ENCODE assay signal across 10 cellular contexts in the genomic region with DNA sequence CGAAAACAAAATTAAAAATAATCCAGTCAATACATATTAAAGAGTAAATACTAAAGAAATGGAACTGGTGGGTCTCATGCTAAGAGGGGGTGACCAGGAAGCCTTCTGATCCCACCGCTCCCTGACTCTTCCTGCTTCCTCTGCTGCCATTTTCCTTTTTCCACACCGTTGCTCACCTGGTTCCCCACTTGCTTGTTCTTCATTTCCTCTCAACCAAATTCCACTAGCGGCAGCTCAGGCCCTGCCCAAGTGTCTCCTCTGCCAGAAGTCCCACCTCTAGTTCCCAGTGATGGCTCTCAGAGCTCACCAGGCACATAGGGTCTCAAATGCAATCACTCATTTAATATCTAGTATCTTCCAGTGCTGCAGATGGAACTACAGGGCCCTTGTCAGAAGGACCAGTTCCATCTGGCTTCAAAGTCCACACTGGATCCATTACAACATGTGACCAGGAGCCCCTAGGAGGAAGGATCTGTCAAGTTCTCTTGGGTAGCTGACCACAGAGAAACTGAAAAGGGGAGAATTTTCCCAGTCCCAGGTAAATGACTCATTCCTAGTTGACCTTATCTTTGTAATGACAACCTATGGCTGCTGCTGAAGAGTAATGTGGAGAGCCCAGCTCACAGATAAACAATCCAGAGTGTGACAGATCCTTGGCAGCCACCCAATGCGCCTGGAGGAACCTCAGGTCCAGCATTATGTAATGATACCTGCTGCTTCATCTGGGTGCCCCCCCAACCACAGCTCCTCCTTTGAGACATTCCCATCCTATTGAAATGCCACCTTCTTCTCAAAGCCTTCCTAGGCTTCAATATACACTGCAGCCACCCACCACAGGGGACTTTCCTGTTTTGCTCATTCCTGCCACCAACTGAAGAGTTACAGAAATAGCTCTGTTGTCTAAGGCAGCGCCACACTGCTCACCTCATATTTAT. TPM values are rescaled to one million over a fixed set of nuclear protein-coding genes. Genes with fewer than 3 reads are reported as not detected.
DNase-seq lines count a peak whose midpoint lies in the region; ATAC-seq and TF ChIP-seq lines count a peak whose summit lies in the region.
"Had no signal": no experiment of that assay in that cellular context is flagged by ENCODE, and none has a peak within 500 bp of the region (broad histone marks: within the 10 kb centered on the region; RNA-seq: fewer than 3 reads in every experiment).

No MANE protein-coding gene starts in this region.

- POLR2A ChIA-PET in activated naive CD8-positive, alpha-beta T cell treated with anti-CD3 and anti-CD28 coated beads, Interleukin-2, amount 10 ng/mL, durations not matched to agents 7 days and 5 days (lab: Charles Lee), result no interaction called here

- intact Hi-C loops in CD14-positive monocyte (cut with micrococcal nuclease), result no loop called here

- H3K4me1 Mint-ChIP-seq in T-helper 1 cell treated with Interleukin-12 subunit alpha and Interleukin-12 subunit beta and Interleukin-4 antibody, amounts not matched to agents 30 μg/mL and 1 μg/mL, for 36 hours (ENCODE audit: low read depth), result peaks cover 40% of the 10 kb centered on the region
- H3K4me1 Mint-ChIP-seq in activated naive CD8-positive, alpha-beta T cell treated with anti-CD3 and anti-CD28 coated beads, Interleukin-2, amount 10 ng/mL, durations not matched to agents 7 days and 5 days, result peaks cover 32% of the 10 kb centered on the region
- H3K4me1 Mint-ChIP-seq in neural crest cell, result peaks cover 16% of the 10 kb centered on the region
- peaks cover 14% of the 10 kb centered on the region for H3K4me1 Mint-ChIP-seq in CD14-positive monocyte

- no peaks in the 10 kb centered on the region for H3K27me3 ChIP-seq in MG63

- H3K9me3 ChIP-seq in MG63, result no peaks in the 10 kb centered on the region

- no peak overlapping the region for H3K4me3 Mint-ChIP-seq in T-helper 1 cell treated with Interleukin-12 subunit alpha and Interleukin-12 subunit beta and Interleukin-4 antibody, amounts not matched to agents 30 μg/mL and 1 μg/mL, for 36 hours
- H3K4me3 Mint-ChIP-seq in activated naive CD8-positive, alpha-beta T cell treated with anti-CD3 and anti-CD28 coated beads, Interleukin-2, amount 10 ng/mL, durations not matched to agents 7 days and 5 days, result no peak overlapping the region
- H3K4me3 Mint-ChIP-seq in neural crest cell (peak overlapping the region; percentile 36), CD14-positive monocyte (no peak overlapping the region)

- TF ChIP-seq CTCF in neural crest cell (conservative IDR thresholded peaks at IDR 0.05) (no peak), CD14-positive monocyte (IDR thresholded peaks at IDR 0.05) (no peak)

- no peak for DNase-seq in T-helper 1 cell
- peak; percentile 12 for DNase-seq in NCI-H1105 (lab: John Stamatoyannopoulos, UW)
- no peak for DNase-seq in activated naive CD8-positive, alpha-beta T cell treated with anti-CD3 and anti-CD28 coated beads, Interleukin-2, amount 10 ng/mL, durations not matched to agents 7 days and 5 days
- no peak for DNase-seq in neural crest cell (ENCODE audit: low read depth, low spot score)
- no peak for DNase-seq in MG63
- no peak for DNase-seq in CD14-positive monocyte (ENCODE audit: low spot score)
- no peak for DNase-seq in AG20443 (ENCODE audit: low spot score)
- DNase-seq: activated CD8-positive, alpha-beta memory T cell treated with anti-CD3 and anti-CD28 coated beads, Interleukin-2, amount 50 U/mL, for 48 hours; NCI-H2081 treated with DMSO at 0.1 percent for 48 hours had no signal

- peak overlapping the region; percentile 50 for H3K27ac Mint-ChIP-seq in T-helper 1 cell treated with Interleukin-12 subunit alpha and Interleukin-12 subunit beta and Interleukin-4 antibody, amounts not matched to agents 30 μg/mL and 1 μg/mL, for 36 hours
- H3K27ac Mint-ChIP-seq in activated naive CD8-positive, alpha-beta T cell treated with anti-CD3 and anti-CD28 coated beads, Interleukin-2, amount 10 ng/mL, durations not matched to agents 7 days and 5 days, result peak overlapping the region; percentile 34
- H3K27ac Mint-ChIP-seq in neural crest cell (ENCODE audit: unreplicated experiment) (no peak overlapping the region), CD14-positive monocyte (peak overlapping the region in 2 of 7 donors; percentile 11 to 71)

- H3K4me3 ChIP-seq in MG63, result no peak overlapping the region

- H3K27me3 Mint-ChIP-seq in T-helper 1 cell treated with Interleukin-12 subunit alpha and Interleukin-12 subunit beta and Interleukin-4 antibody, amounts not matched to agents 30 μg/mL and 1 μg/mL, for 36 hours (ENCODE audit: low read depth), result no peaks in the 10 kb centered on the region
- no peaks in the 10 kb centered on the region for H3K27me3 Mint-ChIP-seq in activated naive CD8-positive, alpha-beta T cell treated with anti-CD3 and anti-CD28 coated beads, Interleukin-2, amount 10 ng/mL, durations not matched to agents 7 days and 5 days
- H3K27me3 Mint-ChIP-seq in neural crest cell (ENCODE audit: low read depth) (no peaks in the 10 kb centered on the region), CD14-positive monocyte (ENCODE audit: low read depth in 3 of 3) (no peaks in the 10 kb centered on the region)

- no peaks in the 10 kb centered on the region for H3K9me3 Mint-ChIP-seq in T-helper 1 cell treated with Interleukin-12 subunit alpha and Interleukin-12 subunit beta and Interleukin-4 antibody, amounts not matched to agents 30 μg/mL and 1 μg/mL, for 36 hours
- no peaks in the 10 kb centered on the region for H3K9me3 Mint-ChIP-seq in activated naive CD8-positive, alpha-beta T cell treated with anti-CD3 and anti-CD28 coated beads, Interleukin-2, amount 10 ng/mL, durations not matched to agents 7 days and 5 days
- H3K9me3 Mint-ChIP-seq in neural crest cell (no peaks in the 10 kb centered on the region), CD14-positive monocyte (no peaks in the 10 kb centered on the region)

- ATAC-seq in activated naive CD8-positive, alpha-beta T cell treated with anti-CD3 and anti-CD28 coated beads, Interleukin-2, amount 10 ng/mL, durations not matched to agents 7 days and 5 days (ENCODE audit: low read depth), result no peak

- H3K36me3 ChIP-seq in MG63, result peaks cover 79% of the 10 kb centered on the region

- H3K36me3 Mint-ChIP-seq in T-helper 1 cell treated with Interleukin-12 subunit alpha and Interleukin-12 subunit beta and Interleukin-4 antibody, amounts not matched to agents 30 μg/mL and 1 μg/mL, for 36 hours (ENCODE audit: low read depth), result peaks cover 61% of the 10 kb centered on the region
- peaks cover 36% of the 10 kb centered on the region for H3K36me3 Mint-ChIP-seq in activated naive CD8-positive, alpha-beta T cell treated with anti-CD3 and anti-CD28 coated beads, Interleukin-2, amount 10 ng/mL, durations not matched to agents 7 days and 5 days
- H3K36me3 Mint-ChIP-seq in neural crest cell (ENCODE audit: low read depth) (peaks cover 12% of the 10 kb centered on the region), CD14-positive monocyte (peaks cover 77 to 79% of the 10 kb centered on the region in 2 donors)

RNA-seq across cellular contexts. Expression of a gene that starts 38.2 kb away (rescaled TPM):
- total RNA-seq in activated naive CD8-positive, alpha-beta T cell treated with anti-CD3 and anti-CD28 coated beads, Interleukin-2, amount 10 ng/mL, durations not matched to agents 7 days and 5 days, result 10 to 100 TPM; 66.8 to 75.2 TPM
- 62.4 and 70.1 TPM in 2 replicates for total RNA-seq in neural crest cell
- 29.5 and 41.7 TPM in 2 replicates for total RNA-seq in MG63 (2014; rRNA removed; shearing (Covaris generic); ENCODE audit: low replicate concordance)
- polyA plus RNA-seq in CD14-positive monocyte, result 10 to 100 TPM; 35.3 to 42.3 TPM

RNA-seq across cellular contexts. Expression of a gene that starts 59.9 kb away (rescaled TPM):
- not detected for total RNA-seq in activated naive CD8-positive, alpha-beta T cell treated with anti-CD3 and anti-CD28 coated beads, Interleukin-2, amount 10 ng/mL, durations not matched to agents 7 days and 5 days
- total RNA-seq in neural crest cell, result 0.09 TPM in 1 of 2 replicates, not detected in the other
- total RNA-seq in MG63 (2014; rRNA removed; shearing (Covaris generic); ENCODE audit: low replicate concordance), result not detected in 2 replicates
- not detected for polyA plus RNA-seq in CD14-positive monocyte
